8 cellular contexts compared by ENCODE assay signal in the genomic region with DNA sequence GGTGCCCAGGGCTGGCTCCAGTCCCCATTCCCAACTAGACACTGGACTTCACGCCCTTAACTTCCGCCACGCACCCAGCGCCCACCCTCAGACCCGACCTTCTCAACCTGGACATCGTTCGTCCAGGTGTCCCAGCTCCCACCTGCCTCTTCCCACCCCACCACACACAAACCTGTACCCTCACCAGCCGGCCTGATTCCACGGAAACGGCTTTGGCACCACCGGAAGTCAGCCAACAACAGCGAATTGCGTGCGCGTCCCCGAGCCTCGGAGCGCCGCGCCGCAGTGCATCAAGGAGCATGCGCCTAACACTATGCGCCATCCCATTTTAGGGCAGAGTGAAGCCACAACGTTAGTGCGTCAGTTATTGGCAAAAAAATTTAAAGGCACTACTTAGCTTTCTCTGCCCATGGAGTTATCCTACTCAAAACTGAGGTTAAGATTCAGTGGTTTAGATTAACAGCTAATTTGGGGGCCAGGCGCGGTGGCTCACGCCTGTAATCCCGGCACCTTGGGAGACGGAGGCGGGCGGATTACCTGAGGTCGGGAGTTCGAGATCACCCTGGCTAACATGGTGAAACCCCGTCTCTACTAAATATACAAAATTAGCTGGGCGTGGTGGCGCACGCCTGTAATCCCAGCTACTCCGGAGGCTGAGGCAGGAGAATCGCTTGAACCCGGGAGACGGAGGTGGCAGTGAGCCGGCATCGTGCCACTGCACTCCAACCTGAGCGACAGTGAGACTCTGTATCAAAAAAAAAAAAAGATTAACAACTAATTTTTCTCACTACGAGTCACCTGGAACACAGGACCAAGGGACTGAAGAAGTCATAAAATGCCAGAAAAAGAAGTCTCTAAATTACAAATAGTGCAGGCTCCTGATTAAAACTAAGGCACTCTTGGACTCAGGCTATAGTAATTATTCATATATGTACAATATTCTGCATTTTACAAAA. TPM values are rescaled to one million over a fixed set of nuclear protein-coding genes. Genes with fewer than 3 reads are reported as not detected.
DNase-seq lines count a peak whose midpoint lies in the region; ATAC-seq and TF ChIP-seq lines count a peak whose summit lies in the region.

A gene with protein sequence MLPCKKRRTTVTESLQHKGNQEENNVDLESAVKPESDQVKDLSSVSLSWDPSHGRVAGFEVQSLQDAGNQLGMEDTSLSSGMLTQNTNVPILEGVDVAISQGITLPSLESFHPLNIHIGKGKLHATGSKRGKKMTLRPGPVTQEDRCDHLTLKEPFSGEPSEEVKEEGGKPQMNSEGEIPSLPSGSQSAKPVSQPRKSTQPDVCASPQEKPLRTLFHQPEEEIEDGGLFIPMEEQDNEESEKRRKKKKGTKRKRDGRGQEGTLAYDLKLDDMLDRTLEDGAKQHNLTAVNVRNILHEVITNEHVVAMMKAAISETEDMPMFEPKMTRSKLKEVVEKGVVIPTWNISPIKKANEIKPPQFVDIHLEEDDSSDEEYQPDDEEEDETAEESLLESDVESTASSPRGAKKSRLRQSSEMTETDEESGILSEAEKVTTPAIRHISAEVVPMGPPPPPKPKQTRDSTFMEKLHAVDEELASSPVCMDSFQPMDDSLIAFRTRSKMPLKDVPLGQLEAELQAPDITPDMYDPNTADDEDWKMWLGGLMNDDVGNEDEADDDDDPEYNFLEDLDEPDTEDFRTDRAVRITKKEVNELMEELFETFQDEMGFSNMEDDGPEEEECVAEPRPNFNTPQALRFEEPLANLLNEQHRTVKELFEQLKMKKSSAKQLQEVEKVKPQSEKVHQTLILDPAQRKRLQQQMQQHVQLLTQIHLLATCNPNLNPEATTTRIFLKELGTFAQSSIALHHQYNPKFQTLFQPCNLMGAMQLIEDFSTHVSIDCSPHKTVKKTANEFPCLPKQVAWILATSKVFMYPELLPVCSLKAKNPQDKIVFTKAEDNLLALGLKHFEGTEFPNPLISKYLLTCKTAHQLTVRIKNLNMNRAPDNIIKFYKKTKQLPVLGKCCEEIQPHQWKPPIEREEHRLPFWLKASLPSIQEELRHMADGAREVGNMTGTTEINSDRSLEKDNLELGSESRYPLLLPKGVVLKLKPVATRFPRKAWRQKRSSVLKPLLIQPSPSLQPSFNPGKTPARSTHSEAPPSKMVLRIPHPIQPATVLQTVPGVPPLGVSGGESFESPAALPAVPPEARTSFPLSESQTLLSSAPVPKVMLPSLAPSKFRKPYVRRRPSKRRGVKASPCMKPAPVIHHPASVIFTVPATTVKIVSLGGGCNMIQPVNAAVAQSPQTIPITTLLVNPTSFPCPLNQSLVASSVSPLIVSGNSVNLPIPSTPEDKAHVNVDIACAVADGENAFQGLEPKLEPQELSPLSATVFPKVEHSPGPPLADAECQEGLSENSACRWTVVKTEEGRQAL (N-terminal part only) (minus strand): TSS at position 240 of the 956 bp plus-strand sequence. CDS start 3,434 bp downstream, outside the sequence.

- peaks cover 15 to 66% (median 51%) of the 10 kb centered on the region in 6 donors for H3K4me1 ChIP-seq in spleen

- peak within 1 kb of the TSS; percentile 58 to 92 (median 66) for H3K4me3 ChIP-seq in spleen

- TF ChIP-seq CTCF in spleen (IDR thresholded peaks at IDR 0.05 in 8 of 11, conservative IDR thresholded peaks at IDR 0.05 in 3 of 11), result peak in 1 of 11 experiments; percentile 23

- intact Hi-C loops in spleen (cut with DNase I; ENCODE audit: low total_unique reads), result no loop called here

- H3K9me3 ChIP-seq in spleen, result no peaks in the 10 kb centered on the region

- peaks cover 34% of the 10 kb centered on the region for H3K36me3 Mint-ChIP-seq in central memory CD8-positive, alpha-beta T cell (ENCODE audit: insufficient read depth)

- H3K27me3 ChIP-seq in spleen (replicated peaks in 1 of 7), result peaks cover 0 to 10% (median 0%) of the 10 kb centered on the region in 7 donors

- H3K36me3 ChIP-seq in spleen, result peaks cover 0 to 34% (median 29%) of the 10 kb centered on the region in 6 donors

- no peaks in the 10 kb centered on the region for H3K9me3 Mint-ChIP-seq in central memory CD8-positive, alpha-beta T cell

- H3K27ac ChIP-seq in spleen, result peak within 1 kb of the TSS; percentile 75 to 97 (median 90)

- H3K4me1 Mint-ChIP-seq in central memory CD8-positive, alpha-beta T cell, result peaks cover 63% of the 10 kb centered on the region

- DNase-seq in ACHN (peak; percentile 96), NCI-H460 (ENCODE audit: extremely low read depth, low read depth) (peak; percentile 96), inferior parietal cortex (ENCODE audit: extremely low spot score) (peak; percentile 96), spleen (peak; percentile 96)
- peak; percentile 71 to 83 for DNase-seq in central memory CD8-positive, alpha-beta T cell (ENCODE audit: low spot score in 2 of 2)

- peak; percentile 52 for ATAC-seq in GM18909 (IDR thresholded peaks at IDR 0.05; ENCODE audit: poor library complexity, unreplicated experiment)
- peak; percentile 52 for ATAC-seq in HG03342 (IDR thresholded peaks at IDR 0.05; ENCODE audit: unreplicated experiment)
- ATAC-seq in activated CD4-positive, CD25-positive, alpha-beta regulatory T cell treated with anti-CD3 and anti-CD28 coated beads, Interleukin-2, amount 50 U/mL, for 24 hours, result peak; percentile 80 to 82
- peak; percentile 44 for ATAC-seq in central memory CD8-positive, alpha-beta T cell (replicated peaks; ENCODE audit: extremely low read depth, poor library complexity, severe bottlenecking)

- peak in 1 of 3 donors; percentile 32 for TF ChIP-seq POLR2A in spleen (IDR thresholded peaks at IDR 0.05)

- H3K27me3 Mint-ChIP-seq in central memory CD8-positive, alpha-beta T cell, result no peaks in the 10 kb centered on the region

- 12 to 23% (median 16%) methylated on average over 38 to 46 of the region's 46 CpGs for WGBS in spleen, 5 donors

- peak within 1 kb of the TSS; percentile 91 for H3K27ac Mint-ChIP-seq in central memory CD8-positive, alpha-beta T cell (ENCODE audit: low read depth)

- in situ Hi-C loops in ACHN (cut with HindIII; ENCODE audit: low pct_ligation_motif_present, low pct_unique_long_range_greater_than_20kb, low sequenced_read_pairs), result no loop called here

- peak within 1 kb of the TSS; percentile 95 for H3K4me3 Mint-ChIP-seq in central memory CD8-positive, alpha-beta T cell

RNA-seq across cellular contexts. Expression of the gene that starts here (rescaled TPM):
- 27.9 and 33.9 TPM in 2 replicates for total RNA-seq in NCI-H460 (2014; rRNA removed; shearing (Covaris generic))
- polyA plus RNA-seq in NCI-H460 (2014; cell fraction: nucleus; rRNA removed), result 36.2 and 41.2 TPM in 2 replicates
- 100 to 1,000 TPM in 1 of 7 donors, 10 to 100 TPM in 6; 56.6 to 103 (median 70.2) TPM for total RNA-seq in spleen
- 10 to 100 TPM; 12.3 to 27.1 (median 22.3) TPM for polyA plus RNA-seq in spleen

Comparison
In these comparisons a context has a peak if more than half of its experiments do, and no peak if none do; other contexts are left out.
1. Peak in every context shown above with its lines: DNase-seq, ATAC-seq, H3K4me3 ChIP-seq and H3K27ac ChIP-seq.